Comparison of ENCODE assay signal across 8 cellular contexts in the genomic region with DNA sequence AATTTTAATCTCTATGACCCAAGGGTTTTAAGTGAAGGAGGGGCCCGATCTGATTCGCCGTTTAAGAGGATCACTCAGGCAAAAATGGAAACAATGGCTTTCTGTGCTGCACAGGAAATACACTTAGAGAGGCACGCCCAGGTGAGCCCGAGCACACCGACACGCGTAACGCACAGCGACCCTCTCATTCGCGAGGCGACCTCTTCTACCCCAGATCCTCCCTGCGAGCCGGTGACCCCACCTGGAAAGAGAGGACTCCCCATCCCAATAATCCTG. TPM values are rescaled to one million over a fixed set of nuclear protein-coding genes. Genes with fewer than 3 reads are reported as not detected.
DNase-seq lines count a peak whose midpoint lies in the region; ATAC-seq and TF ChIP-seq lines count a peak whose summit lies in the region.

No MANE protein-coding gene starts in this region.

- in situ Hi-C loops in KBM-7 (cut with MboI; ENCODE audit: low pct_unique_long_range_greater_than_20kb, low sequenced_read_pairs), result no loop called here

- no peaks in the 10 kb centered on the region for H3K9me3 Mint-ChIP-seq in CD4-positive, alpha-beta T cell
- no peaks in the 10 kb centered on the region for H3K9me3 Mint-ChIP-seq in chondrocyte (ENCODE audit: low read depth)
- H3K9me3 Mint-ChIP-seq in nephron progenitor cell, result peaks cover 4% of the 10 kb centered on the region

- H3K27ac Mint-ChIP-seq in CD4-positive, alpha-beta T cell, result peak overlapping the region; percentile 96
- no peak overlapping the region for H3K27ac Mint-ChIP-seq in chondrocyte (ENCODE audit: unreplicated experiment)
- H3K27ac Mint-ChIP-seq in nephron progenitor cell, result no peak overlapping the region

- H3K27me3 ChIP-seq in CD4-positive, alpha-beta T cell (ENCODE audit: control insufficient read depth, insufficient read depth, low read length), result no peaks in the 10 kb centered on the region

- CTCF ChIA-PET in CD4-positive, alpha-beta T cell (lab: Charles Lee), result interaction anchor here (1.3 to 2.0 kb wide), 5 partner anchors 12 to 96 kb away, joined by 3 to 7 read pairs (median 3); no protein-coding TSS in a partner anchor

- peak overlapping the region; percentile 92 for H3K4me3 Mint-ChIP-seq in CD4-positive, alpha-beta T cell
- H3K4me3 Mint-ChIP-seq in chondrocyte (ENCODE audit: unreplicated experiment) (peak overlapping the region; percentile 65), nephron progenitor cell (peak overlapping the region; percentile 72)

- peaks cover 28% of the 10 kb centered on the region for H3K36me3 Mint-ChIP-seq in CD4-positive, alpha-beta T cell (ENCODE audit: low read depth)
- no peaks in the 10 kb centered on the region for H3K36me3 Mint-ChIP-seq in chondrocyte (ENCODE audit: low read depth)
- no peaks in the 10 kb centered on the region for H3K36me3 Mint-ChIP-seq in nephron progenitor cell (ENCODE audit: low read depth)

- peak in 1 of 10 experiments; percentile 50 for DNase-seq in CD4-positive, alpha-beta T cell
- no peak for DNase-seq in chondrocyte (ENCODE audit: low spot score)
- DNase-seq in nephron progenitor cell, result no peak
- no peak for DNase-seq in Ammon's horn (ENCODE audit: low spot score)
- DNase-seq in KBM-7, result no peak
- no peak for DNase-seq in NCI-H1092 treated with DMSO at 0.1 percent for 48 hours (lab: John Stamatoyannopoulos, UW)

- H3K4me1 Mint-ChIP-seq in CD4-positive, alpha-beta T cell (ENCODE audit: low read depth), result peaks cover 41% of the 10 kb centered on the region
- H3K4me1 Mint-ChIP-seq in chondrocyte (ENCODE audit: low read depth), result peaks cover 19% of the 10 kb centered on the region
- peaks cover 16% of the 10 kb centered on the region for H3K4me1 Mint-ChIP-seq in nephron progenitor cell

- H3K27me3 Mint-ChIP-seq in CD4-positive, alpha-beta T cell, result no peaks in the 10 kb centered on the region
- peaks cover 8% of the 10 kb centered on the region for H3K27me3 Mint-ChIP-seq in chondrocyte (ENCODE audit: low read depth)
- peaks cover 51% of the 10 kb centered on the region for H3K27me3 Mint-ChIP-seq in nephron progenitor cell (ENCODE audit: low read depth, poor library complexity)

- H3K36me3 ChIP-seq in KOPT-K1 (ENCODE audit: insufficient read depth, low read length), result no peaks in the 10 kb centered on the region

- no peak for TF ChIP-seq CTCF in CD4-positive, alpha-beta T cell (IDR thresholded peaks at IDR 0.05)
- TF ChIP-seq CTCF in chondrocyte (IDR thresholded peaks at IDR 0.05) (no peak), nephron progenitor cell (IDR thresholded peaks at IDR 0.05) (no peak)

- POLR2A ChIA-PET in CD4-positive, alpha-beta T cell (lab: Charles Lee), result interaction anchor here (0.8 to 3.7 kb wide), 8 partner anchors 10 to 124 kb away, joined by 3 to 32 read pairs (median 6); a partner anchor contains a TSS

- H3K9me3 ChIP-seq in CD4-positive, alpha-beta T cell (ENCODE audit: control insufficient read depth, low read length), result no peaks in the 10 kb centered on the region
- H3K9me3 ChIP-seq in KOPT-K1 (ENCODE audit: insufficient read depth, low read length, poor library complexity, severe bottlenecking), result no peaks in the 10 kb centered on the region

- ATAC-seq in CD4-positive, alpha-beta T cell (ENCODE audit: poor library complexity), result peak; percentile 40
- peak; percentile 10 for ATAC-seq in GM21381 (IDR thresholded peaks at IDR 0.05; ENCODE audit: unreplicated experiment)

- intact Hi-C loops in CD4-positive, alpha-beta T cell (cut with DNase I, micrococcal nuclease), result loop anchor here (1.0 to 5.0 kb wide), 6 partner anchors 14 to 135 kb away; a partner anchor contains a TSS

- peak overlapping the region; percentile 93 for H3K27ac ChIP-seq in CD4-positive, alpha-beta T cell (ENCODE audit: low read depth, low read length)
- peak overlapping the region; percentile 35 for H3K27ac ChIP-seq in KOPT-K1 (ENCODE audit: low read depth, low read length, poor library complexity, severe bottlenecking)

RNA-seq across cellular contexts. Expression of a gene that starts 0.2 kb away (rescaled TPM):
- total RNA-seq in CD4-positive, alpha-beta T cell, result 10 to 100 TPM; 39.2 to 41.3 TPM
- 0.41 to 0.52 TPM in 2 of 3 replicates, not detected in the other for total RNA-seq in chondrocyte

RNA-seq across cellular contexts. Expression of a gene that starts 5.5 kb away (rescaled TPM):
- 10 to 100 TPM; 70.0 to 70.1 TPM for total RNA-seq in CD4-positive, alpha-beta T cell
- total RNA-seq in chondrocyte, result not detected in 3 replicates

RNA-seq across cellular contexts. Expression of a gene that starts 27.5 kb away (rescaled TPM):
- 1 to 10 TPM; 1.6 to 1.9 TPM for total RNA-seq in CD4-positive, alpha-beta T cell
- 81.6 to 107 TPM (median 103 TPM) in 3 replicates for total RNA-seq in chondrocyte

RNA-seq across cellular contexts. Expression of a gene that starts 29.6 kb away (rescaled TPM):
- 10 to 100 TPM; 34.5 to 36.6 TPM for total RNA-seq in CD4-positive, alpha-beta T cell
- total RNA-seq in chondrocyte, result 38.4 to 42.4 TPM (median 39.8 TPM) in 3 replicates

RNA-seq across cellular contexts. Expression of a gene that starts 46.6 kb away (rescaled TPM):
- under 1 TPM in 1 of 2 experiments, not detected in 1; 0.55 TPM for total RNA-seq in CD4-positive, alpha-beta T cell
- total RNA-seq in chondrocyte, result 0.77 TPM in 1 of 3 replicates, not detected in the others

Comparison
In these comparisons a context has a peak if more than half of its experiments do, and no peak if none do; other contexts are left out.
1. RNA of a gene that starts 0.2 kb away (total RNA-seq): 39.2 to 41.3 TPM in CD4-positive, alpha-beta T cell; 0.41 to 0.52 TPM in chondrocyte; every median in the first group is over 10 times any median in the second.
2. RNA of a gene that starts 5.5 kb away (total RNA-seq): 70.0 to 70.1 TPM in CD4-positive, alpha-beta T cell; not detected in chondrocyte; every median in the first group is over 10 times any median in the second.
3. RNA of a gene that starts 27.5 kb away (total RNA-seq): 81.6 to 107 TPM in chondrocyte; 1.6 to 1.9 TPM in CD4-positive, alpha-beta T cell; every median in the first group is over 10 times any median in the second.
4. Peak in every context shown above with its lines, with median percentiles within 50 percentile points of each other: H3K4me3 Mint-ChIP-seq.